30 cellular contexts compared by ENCODE assay signal in the genomic region with DNA sequence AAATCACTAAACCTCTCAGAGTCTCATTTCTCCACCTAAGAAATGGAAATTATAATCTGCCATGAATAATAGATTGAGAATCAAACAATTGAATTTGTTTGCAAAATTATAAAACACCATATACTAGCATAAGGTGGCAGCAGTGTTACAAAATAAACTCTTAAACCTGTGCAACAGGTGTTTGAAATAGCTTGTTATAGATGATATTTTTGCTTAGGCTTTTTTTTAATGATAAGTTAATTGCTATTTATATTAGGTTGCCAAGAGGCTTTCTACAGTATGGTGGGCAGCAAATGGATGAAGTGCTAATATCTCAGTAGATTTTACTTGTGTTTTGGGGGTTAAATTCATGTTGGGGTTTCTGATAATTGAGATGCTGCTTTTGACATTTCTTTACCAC. TPM values are rescaled to one million over a fixed set of nuclear protein-coding genes. Genes with fewer than 3 reads are reported as not detected.
A peak's percentile ranks its signal among the peaks of the same experiment; 100 is the strongest.
DNase-seq lines count a peak whose midpoint lies in the region; ATAC-seq, FAIRE-seq and TF ChIP-seq lines count a peak whose summit lies in the region.
"Had no signal": no experiment of that assay in that cellular context is flagged by ENCODE, and none has a peak within 500 bp of the region (broad histone marks: within the 10 kb centered on the region; RNA-seq: fewer than 3 reads in every experiment).

No MANE protein-coding gene starts in this region.

- no peaks in the 10 kb centered on the region for H3K79me2 ChIP-seq in OCI-LY3 (ENCODE audit: low read length)

- TF ChIP-seq EP300 in sigmoid colon (IDR thresholded peaks at IDR 0.05), result no peak

- TF ChIP-seq CTCF in OCI-LY3 (IDR thresholded peaks at IDR 0.05; ENCODE audit: low read depth, low read length) (peak; percentile 20; the same call in 1 of the 2 replicates), ascending aorta (IDR thresholded peaks at IDR 0.05) (no peak), sigmoid colon (IDR thresholded peaks at IDR 0.05) (no peak)

- no peaks in the 10 kb centered on the region for H3K9me3 ChIP-seq in OCI-LY3 (ENCODE audit: insufficient read depth, low read length)
- no peaks in the 10 kb centered on the region for H3K9me3 ChIP-seq in ascending aorta
- H3K9me3 ChIP-seq in sigmoid colon, result no peaks in the 10 kb centered on the region
- H3K9me3 ChIP-seq: BE2C, MG63 had no signal

- H3K27me3 ChIP-seq in OCI-LY3 (ENCODE audit: low read depth, low read length) (no peaks in the 10 kb centered on the region), ascending aorta (no peaks in the 10 kb centered on the region), sigmoid colon (no peaks in the 10 kb centered on the region)
- H3K27me3 ChIP-seq: BE2C, MG63 had no signal

- no peak for DNase-seq in ascending aorta (ENCODE audit: low spot score in 2 of 2)
- no peak for DNase-seq in sigmoid colon
- DNase-seq in middle frontal gyrus (ENCODE audit: extremely low spot score, low spot score), result no peak
- DNase-seq in left cardiac atrium, result no peak
- DNase-seq: BE2C; CD4-positive, CD25-positive, alpha-beta regulatory T cell; DMS53; GDM1; HCEC 1CT; MG63; NCI-H1105 treated with DMSO at 0.1 percent for 48 hours; NCI-H146; NCI-H1930; NCI-H2107; NCI-H446; NCI-H524 treated with DMSO at 0.1 percent for 48 hours; NCI-H774; PC-9; SHP77; SW 1271 had no signal

- H3K36me3 ChIP-seq in OCI-LY3 (replicated peaks; ENCODE audit: low read depth, low read length) (peaks cover 6% of the 10 kb centered on the region), ascending aorta (peaks cover 12 to 49% of the 10 kb centered on the region in 2 donors), sigmoid colon (peaks cover 0 to 90% (median 17%) of the 10 kb centered on the region in 4 donors)

- H3K4me2 ChIP-seq in OCI-LY3 (ENCODE audit: low read length), result no peak overlapping the region

- ATAC-seq in left cardiac atrium (no peak), GM18511 (IDR thresholded peaks at IDR 0.05; ENCODE audit: unreplicated experiment) (no peak), HG02571 (IDR thresholded peaks at IDR 0.05; ENCODE audit: unreplicated experiment) (no peak)
- ATAC-seq: GM12878, K562 had no signal

- FAIRE-seq in G401.6 (lab: Jason Lieb, UNC), result peak; percentile 33
- FAIRE-seq: D721Med, GM12878, GM19239, H1, HTR-8/SVneo, K562 had no signal

- TF ChIP-seq POLR2A in sigmoid colon (IDR thresholded peaks at IDR 0.05), result no peak

- H4K20me1 ChIP-seq in OCI-LY3 (ENCODE audit: insufficient read depth, low read length), result no peaks in the 10 kb centered on the region

- intact Hi-C loops in ascending aorta (cut with DNase I), result loop anchor here (2.0 kb wide), 1 partner anchor 18 kb away; no protein-coding TSS in a partner anchor
- intact Hi-C loops in sigmoid colon (cut with DNase I), result no loop called here
- intact Hi-C loops in left cardiac atrium (cut with DNase I), result no loop called here

- H3K27ac ChIP-seq in OCI-LY3 (ENCODE audit: low read length) (no peak overlapping the region), ascending aorta (peak overlapping the region; percentile 44 to 64), sigmoid colon (peak overlapping the region in 3 of 4 donors; percentile 63 to 67 (median 67))

- no peak overlapping the region for H3K9ac ChIP-seq in OCI-LY3 (ENCODE audit: low read length)

- no peaks in the 10 kb centered on the region for H3K4me1 ChIP-seq in OCI-LY3 (ENCODE audit: low read length)
- H3K4me1 ChIP-seq in ascending aorta, result peaks cover 0 to 31% of the 10 kb centered on the region in 2 donors
- H3K4me1 ChIP-seq in sigmoid colon, result peaks cover 0 to 62% (median 53%) of the 10 kb centered on the region in 4 donors
- H3K4me1 ChIP-seq: BE2C had no signal

- no peak overlapping the region for H3K4me3 ChIP-seq in OCI-LY3 (ENCODE audit: low read length)
- no peak overlapping the region for H3K4me3 ChIP-seq in ascending aorta
- H3K4me3 ChIP-seq in sigmoid colon, result no peak overlapping the region
- H3K4me3 ChIP-seq: GM12878, K562, MG63, PC-9 had no signal

- no peak overlapping the region for H2AFZ ChIP-seq in OCI-LY3 (ENCODE audit: low read depth, low read length)
- H2AFZ ChIP-seq: PC-9 had no signal

RNA-seq across cellular contexts. Expression of gene NR1D2, which starts 19.5 kb away (rescaled TPM):
- total RNA-seq in ascending aorta, result 6.5 TPM
- 10 to 100 TPM; 43.8 to 63.7 (median 52.8) TPM for total RNA-seq in sigmoid colon
- polyA plus RNA-seq in sigmoid colon, result 10 to 100 TPM in 2 of 3 donors, 1 to 10 TPM in 1; 7.7 to 15.0 (median 10.6) TPM
- 10 to 100 TPM; 23.8 to 46.8 TPM for total RNA-seq in left cardiac atrium

RNA-seq across cellular contexts. Expression of gene RPL15, which starts 47.6 kb away (rescaled TPM):
- total RNA-seq in ascending aorta, result 1,680 TPM
- total RNA-seq in sigmoid colon, result 1,000 to 10,000 TPM; 1,530 to 5,073 (median 3,085) TPM
- polyA plus RNA-seq in sigmoid colon, result 1,000 to 10,000 TPM; 2,984 to 4,927 (median 3,091) TPM
- 1,000 to 10,000 TPM; 1,012 to 1,091 TPM for total RNA-seq in left cardiac atrium

RNA-seq across cellular contexts. Expression of gene NKIRAS1, which starts 47.7 kb away (rescaled TPM):
- total RNA-seq in ascending aorta (8.7 TPM), sigmoid colon (10 to 100 TPM; 21.6 to 29.3 (median 26.8) TPM), left cardiac atrium (10 to 100 TPM; 12.9 to 15.4 TPM)
- 1 to 10 TPM; 4.2 to 5.4 (median 5.1) TPM for polyA plus RNA-seq in sigmoid colon
